In genomic region chr2:205675861-205676516, GRCh38 we compare ENCODE assay signal across 9 cellular contexts. TPM values are rescaled to one million over a fixed set of nuclear protein-coding genes. Genes with fewer than 3 reads are reported as not detected.
DNase-seq lines count a peak whose midpoint lies in the region; ATAC-seq and TF ChIP-seq lines count a peak whose summit lies in the region.
"Had no signal": no experiment of that assay in that cellular context is flagged by ENCODE, and none has a peak within 500 bp of the region (broad histone marks: within the 10 kb centered on the region; RNA-seq: fewer than 3 reads in every experiment).

No MANE protein-coding gene starts in this region.

- H3K4me1 ChIP-seq in GM23248 (ENCODE audit: insufficient read depth) (0 out of 2 replicates have a peak, but pooled peaks cover 8% of the 10 kb centered on the region), adrenal gland (replicated peaks in 1 of 2) (peaks cover 0 to under 1% of the 10 kb centered on the region in 2 donors), thyroid gland (no peaks in the 10 kb centered on the region)

- TF ChIP-seq POLR2A in adrenal gland (IDR thresholded peaks at IDR 0.05) (no peak), thyroid gland (IDR thresholded peaks at IDR 0.05) (no peak)

- H3K27me3 ChIP-seq in GM23248 (replicated peaks; ENCODE audit: insufficient read depth), result no peaks in the 10 kb centered on the region
- no peaks in the 10 kb centered on the region for H3K27me3 ChIP-seq in adrenal gland
- no peaks in the 10 kb centered on the region for H3K27me3 ChIP-seq in thyroid gland

- in situ Hi-C loops in GM23248 (cut with MboI), result loop anchor here (10.0 kb wide), 2 partner anchors 801 to 1351 kb away; no protein-coding TSS in a partner anchor

- H2AFZ ChIP-seq in GM23248, result peak overlapping the region; percentile 89

- H3K79me2 ChIP-seq in GM23248 (ENCODE audit: insufficient read depth), result no peaks in the 10 kb centered on the region

- no peak for ATAC-seq in HG02884 (IDR thresholded peaks at IDR 0.05; ENCODE audit: unreplicated experiment)
- no peak for ATAC-seq in HG02970 (IDR thresholded peaks at IDR 0.05; ENCODE audit: low FRiP score, unreplicated experiment)

- H3K9me3 ChIP-seq in GM23248 (ENCODE audit: low read depth) (no peaks in the 10 kb centered on the region), adrenal gland (replicated peaks in 1 of 3) (no peaks in the 10 kb centered on the region), thyroid gland (no peaks in the 10 kb centered on the region)

- H3K27ac ChIP-seq in GM23248 (no peak overlapping the region), adrenal gland (no peak overlapping the region), thyroid gland (no peak overlapping the region)
- H3K27ac ChIP-seq: epithelial cell of prostate had no signal

- peak; percentile 46 to 52 for DNase-seq in AML-193 (lab: John Stamatoyannopoulos, UW)
- DNase-seq in GM23248, result peak; percentile 77
- peak; percentile 81 for DNase-seq in NCI-H2227 (lab: John Stamatoyannopoulos, UW; ENCODE audit: unreplicated experiment)
- DNase-seq in adrenal gland, result peak in 4 of 7 donors; percentile 31 to 58 (median 43)
- peak; percentile 75 for DNase-seq in inferior parietal cortex (ENCODE audit: extremely low spot score)
- DNase-seq in thyroid gland, result no peak

- H3K36me3 ChIP-seq in GM23248 (ENCODE audit: low read depth) (no peaks in the 10 kb centered on the region), adrenal gland (replicated peaks in 1 of 2) (no peaks in the 10 kb centered on the region), thyroid gland (no peaks in the 10 kb centered on the region)

- H4K20me1 ChIP-seq in GM23248 (ENCODE audit: insufficient read depth), result no peaks in the 10 kb centered on the region

- 27 to 31% methylated on average over 7 of the region's 7 CpGs for WGBS in GM23248 (ENCODE audit: low coverage in 1 of 2, low lambda C conversion rate in 2 of 2, missing lambda C conversion rate in 2 of 2), 2 experiments
- WGBS in adrenal gland, 4 donors, result 25 to 30% (median 28%) methylated on average over 7 of the region's 7 CpGs
- WGBS in thyroid gland, 2 donors, result 34 to 35% methylated on average over 7 of the region's 7 CpGs

- no peaks in the 10 kb centered on the region for H3K9me2 ChIP-seq in GM23248 (ENCODE audit: insufficient read depth)

- H3K4me2 ChIP-seq in GM23248 (ENCODE audit: unreplicated experiment), result peak overlapping the region; percentile 77

- H3K9ac ChIP-seq in GM23248, result no peak overlapping the region

- intact Hi-C loops in adrenal gland (cut with DNase I) (loop anchor here in 1 of 2 donors (5.0 to 10.0 kb wide), 2 partner anchors 811 to 1354 kb away; no protein-coding TSS in a partner anchor), thyroid gland (cut with DNase I) (no loop called here)

- no peaks in the 10 kb centered on the region; the same call in 1 of the 2 replicates for H3F3A ChIP-seq in GM23248 (ENCODE audit: insufficient read depth)

- peak overlapping the region; percentile 51 for H3K4me3 ChIP-seq in GM23248
- peak overlapping the region in 1 of 4 donors; percentile 17 for H3K4me3 ChIP-seq in adrenal gland
- no peak overlapping the region for H3K4me3 ChIP-seq in thyroid gland (replicated peaks in 1 of 3)

- peak; percentile 71 to 98 (median 88) for TF ChIP-seq CTCF in adrenal gland (IDR thresholded peaks at IDR 0.05)
- peak; percentile 50 to 98 (median 80) for TF ChIP-seq CTCF in thyroid gland (IDR thresholded peaks at IDR 0.05)

RNA-seq across cellular contexts. Expression of gene NRP2, which starts 6.3 kb away (rescaled TPM):
- 9.0 and 36.7 TPM in 2 replicates for total RNA-seq in GM23248 (2014; rRNA removed; shearing (Covaris generic))
- polyA plus RNA-seq in GM23248 (2016; fragmentation: Nextera tagmentation; extraction: Ambion mirVana) (5.6 and 6.9 TPM in 2 replicates), adrenal gland (10 to 100 TPM; 27.6 to 42.2 (median 32.5) TPM)
- total RNA-seq in adrenal gland (100 to 1,000 TPM in 5 of 8 donors, 10 to 100 TPM in 3; 58.9 to 205 (median 120) TPM), thyroid gland (10 to 100 TPM; 29.3 to 62.5 (median 41.6) TPM)

Comparison
In these comparisons a context has a peak if more than half of its experiments do, and no peak if none do; other contexts are left out.
1. DNase-seq: peak in AML-193 (2 of 2), GM23248 (single experiment), NCI-H2227 (single experiment), adrenal gland (4 of 7) and inferior parietal cortex (single experiment); none in thyroid gland (0 of 2).